In the genomic region with DNA sequence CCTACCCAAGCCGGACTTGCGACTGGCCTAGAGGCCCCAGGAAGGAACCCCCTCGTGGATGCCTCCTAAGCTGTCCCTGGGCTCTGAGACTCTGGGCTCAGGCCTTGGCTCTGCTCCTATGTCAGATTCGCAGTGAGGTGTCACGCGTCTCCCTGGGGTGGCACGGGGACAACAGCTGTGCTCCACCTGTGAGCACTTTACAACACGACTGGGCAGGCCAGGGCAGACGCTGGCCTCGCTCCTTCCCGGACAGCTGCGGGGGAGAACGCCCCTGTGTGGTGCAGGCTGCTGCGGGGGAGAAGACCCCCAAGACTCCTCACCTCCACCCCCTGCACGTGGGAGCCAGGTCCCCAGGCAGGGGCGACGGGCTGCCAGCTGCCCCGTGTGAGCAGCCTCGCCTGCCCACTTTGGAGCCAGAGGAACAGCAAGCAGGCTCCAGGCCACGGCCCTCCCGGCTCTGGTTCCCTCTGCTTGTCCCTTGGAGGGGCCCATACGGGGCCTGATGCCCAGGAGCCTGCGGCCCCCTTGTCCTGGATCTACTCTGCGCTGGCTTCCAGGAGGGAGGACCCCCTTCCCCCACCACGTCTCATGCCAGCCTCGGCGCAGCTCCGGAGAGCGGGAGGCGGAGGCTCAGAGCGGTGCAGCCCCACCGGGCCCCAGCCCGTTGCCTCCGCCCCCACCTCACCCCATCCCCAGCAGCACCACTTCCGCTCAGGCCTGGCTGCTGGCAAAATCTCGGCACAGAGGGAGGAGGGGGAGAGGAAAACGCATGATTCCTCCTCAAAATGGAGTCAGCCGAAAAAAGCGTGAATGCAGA, we compare ENCODE assay signal across 8 cellular contexts. TPM values are rescaled to one million over a fixed set of nuclear protein-coding genes. Genes with fewer than 3 reads are reported as not detected.
DNase-seq lines count a peak whose midpoint lies in the region; ATAC-seq and TF ChIP-seq lines count a peak whose summit lies in the region.

No MANE protein-coding gene starts in this region.

- H3K4me1 Mint-ChIP-seq in activated CD8-positive, alpha-beta memory T cell treated with anti-CD3 and anti-CD28 coated beads, Interleukin-2, amount 10 ng/mL, durations not matched to agents 7 days and 5 days, result peaks cover 24% of the 10 kb centered on the region
- peaks cover 2% of the 10 kb centered on the region for H3K4me1 Mint-ChIP-seq in endodermal cell

- no peaks in the 10 kb centered on the region for H3K27me3 ChIP-seq in endodermal cell (ENCODE audit: control insufficient read depth, insufficient read depth, low read length, poor library complexity, severe bottlenecking)

- CTCF ChIA-PET in activated CD8-positive, alpha-beta memory T cell treated with anti-CD3 and anti-CD28 coated beads, Interleukin-2, amount 10 ng/mL, durations not matched to agents 7 days and 5 days (lab: Charles Lee), result interaction anchor here (2.6 kb wide), 1 partner anchor 18 kb away, joined by 16 read pairs; no protein-coding TSS in a partner anchor

- no peak overlapping the region for H3K9ac ChIP-seq in endodermal cell (ENCODE audit: extremely low read depth, low read length, poor library complexity, severe bottlenecking)

- H3K27ac Mint-ChIP-seq in activated CD8-positive, alpha-beta memory T cell treated with anti-CD3 and anti-CD28 coated beads, Interleukin-2, amount 10 ng/mL, durations not matched to agents 7 days and 5 days, result no peak overlapping the region
- no peak overlapping the region for H3K27ac Mint-ChIP-seq in endodermal cell

- H3K27me3 Mint-ChIP-seq in activated CD8-positive, alpha-beta memory T cell treated with anti-CD3 and anti-CD28 coated beads, Interleukin-2, amount 10 ng/mL, durations not matched to agents 7 days and 5 days, result peaks cover 13% of the 10 kb centered on the region
- no peaks in the 10 kb centered on the region for H3K27me3 Mint-ChIP-seq in endodermal cell (ENCODE audit: insufficient read depth)

- no peaks in the 10 kb centered on the region for H3K4me1 ChIP-seq in endodermal cell (ENCODE audit: control insufficient read depth, insufficient read depth, low read length)

- no peaks in the 10 kb centered on the region for H3K9me3 Mint-ChIP-seq in activated CD8-positive, alpha-beta memory T cell treated with anti-CD3 and anti-CD28 coated beads, Interleukin-2, amount 10 ng/mL, durations not matched to agents 7 days and 5 days (ENCODE audit: low read depth)
- no peaks in the 10 kb centered on the region for H3K9me3 Mint-ChIP-seq in endodermal cell

- 85 to 90% methylated on average over 8 to 39 of the region's 39 CpGs for WGBS in endodermal cell (ENCODE audit: insufficient coverage in 1 of 2, insufficient read length in 1 of 2), 2 experiments

- peak; percentile 91 for ATAC-seq in activated CD8-positive, alpha-beta memory T cell treated with anti-CD3 and anti-CD28 coated beads, Interleukin-2, amount 10 ng/mL, durations not matched to agents 7 days and 5 days
- ATAC-seq in GM18870 (IDR thresholded peaks at IDR 0.05; ENCODE audit: unreplicated experiment), result no peak
- ATAC-seq in HG03432 (IDR thresholded peaks at IDR 0.05; ENCODE audit: unreplicated experiment), result no peak

- peak overlapping the region in 6 of 7 experiments; percentile 0 to 24 (median 14) for H3K4me3 ChIP-seq in skin epidermis
- H3K4me3 ChIP-seq in endodermal cell (ENCODE audit: low read length), result no peak overlapping the region

- no peaks in the 10 kb centered on the region for H3K36me3 ChIP-seq in endodermal cell (ENCODE audit: control insufficient read depth, insufficient read depth, low read length)

- H3K36me3 Mint-ChIP-seq in activated CD8-positive, alpha-beta memory T cell treated with anti-CD3 and anti-CD28 coated beads, Interleukin-2, amount 10 ng/mL, durations not matched to agents 7 days and 5 days, result no peaks in the 10 kb centered on the region
- no peaks in the 10 kb centered on the region for H3K36me3 Mint-ChIP-seq in endodermal cell (ENCODE audit: low read depth)

- TF ChIP-seq CTCF in endodermal cell (conservative IDR thresholded peaks at IDR 0.05), result no peak

- peak overlapping the region; percentile 53 for H3K4me3 Mint-ChIP-seq in activated CD8-positive, alpha-beta memory T cell treated with anti-CD3 and anti-CD28 coated beads, Interleukin-2, amount 10 ng/mL, durations not matched to agents 7 days and 5 days
- H3K4me3 Mint-ChIP-seq in endodermal cell, result no peak overlapping the region

- DNase-seq in NCI-H128 (lab: John Stamatoyannopoulos, UW; ENCODE audit: unreplicated experiment) (peak; percentile 20), fibroblast of the conjunctiva (ENCODE audit: low read depth) (peak; percentile 5), endodermal cell (no peak), NK-92 (lab: John Stamatoyannopoulos, UW; ENCODE audit: unreplicated experiment) (no peak)
- DNase-seq in activated CD8-positive, alpha-beta memory T cell treated with anti-CD3 and anti-CD28 coated beads, Interleukin-2, amount 10 ng/mL, durations not matched to agents 7 days and 5 days, result peak; percentile 66

- H3K9me3 ChIP-seq in endodermal cell (ENCODE audit: control insufficient read depth, low read length), result no peaks in the 10 kb centered on the region

- H3K27ac ChIP-seq in skin epidermis, result peak overlapping the region in 17 of 21 experiments; percentile 25 to 90 (median 65)
- no peak overlapping the region for H3K27ac ChIP-seq in endodermal cell (ENCODE audit: low read depth, low read length)

RNA-seq across cellular contexts. Expression of a gene that starts 36.0 kb away (rescaled TPM):
- under 1 TPM; 0.38 to 0.56 TPM for total RNA-seq in activated CD8-positive, alpha-beta memory T cell treated with anti-CD3 and anti-CD28 coated beads, Interleukin-2, amount 10 ng/mL, durations not matched to agents 7 days and 5 days
- 10 to 100 TPM in 1 of 2 donors, 1 to 10 TPM in 1; 8.4 to 11.2 TPM for total RNA-seq in endodermal cell
- polyA plus RNA-seq in endodermal cell (2013, experiment 1 of 2), result 6.2 TPM
- 6.1 TPM for polyA plus RNA-seq in endodermal cell (2013, experiment 2 of 2)

Comparison
In these comparisons a context has a peak if more than half of its experiments do, and no peak if none do; other contexts are left out.
1. DNase-seq: peak in NCI-H128 (single experiment), activated CD8-positive, alpha-beta memory T cell treated with anti-CD3 and anti-CD28 coated beads, Interleukin-2, amount 10 ng/mL, durations not matched to agents 7 days and 5 days (single experiment) and fibroblast of the conjunctiva (single experiment); none in endodermal cell (single experiment) and NK-92 (single experiment).
2. RNA of a gene that starts 36.0 kb away (total RNA-seq): 8.4 to 11.2 TPM in endodermal cell; 0.38 to 0.56 TPM in activated CD8-positive, alpha-beta memory T cell treated with anti-CD3 and anti-CD28 coated beads, Interleukin-2, amount 10 ng/mL, durations not matched to agents 7 days and 5 days; every median in the first group is over 4 times any median in the second.